In genomic region chr1:151416231-151416630, GRCh38 we compare ENCODE assay signal across 1 cellular context.
TF ChIP-seq lines count a peak whose summit lies in the region.

No MANE protein-coding gene starts in this region.

TF ChIP-seq in HepG2, 621 proteins besides CTCF, POLR2A, EP300 and RAD21:
- TF ChIP-seq KLF11 (CRISPR knock-in tag; IDR thresholded peaks at IDR 0.05) (no peak), ZNF790 (CRISPR knock-in tag; IDR thresholded peaks at IDR 0.05; ENCODE audit: borderline replicate concordance) (no peak), ZNF331 (CRISPR knock-in tag; IDR thresholded peaks at IDR 0.05) (no peak), CEBPB (IDR thresholded peaks at IDR 0.05; ENCODE audit: borderline replicate concordance, low read depth, low read length) (peak; percentile 80), CEBPG (CRISPR knock-in tag; IDR thresholded peaks at IDR 0.05) (peak; percentile 71), ZNF691 (CRISPR knock-in tag; IDR thresholded peaks at IDR 0.05; ENCODE audit: borderline replicate concordance, low read depth) (no peak), TEAD3 (CRISPR knock-in tag; optimal IDR thresholded peaks at IDR 0.05; ENCODE audit: borderline replicate concordance) (peak; percentile 32), TAF1 (CRISPR knock-in tag; IDR thresholded peaks at IDR 0.05) (no peak), POGZ (CRISPR knock-in tag; IDR thresholded peaks at IDR 0.05) (no peak)
- TF ChIP-seq, protein P1, sequence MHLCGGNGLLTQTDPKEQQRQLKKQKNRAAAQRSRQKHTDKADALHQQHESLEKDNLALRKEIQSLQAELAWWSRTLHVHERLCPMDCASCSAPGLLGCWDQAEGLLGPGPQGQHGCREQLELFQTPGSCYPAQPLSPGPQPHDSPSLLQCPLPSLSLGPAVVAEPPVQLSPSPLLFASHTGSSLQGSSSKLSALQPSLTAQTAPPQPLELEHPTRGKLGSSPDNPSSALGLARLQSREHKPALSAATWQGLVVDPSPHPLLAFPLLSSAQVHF (CRISPR knock-in tag; IDR thresholded peaks at IDR 0.05): no peak
